In the genomic region with DNA sequence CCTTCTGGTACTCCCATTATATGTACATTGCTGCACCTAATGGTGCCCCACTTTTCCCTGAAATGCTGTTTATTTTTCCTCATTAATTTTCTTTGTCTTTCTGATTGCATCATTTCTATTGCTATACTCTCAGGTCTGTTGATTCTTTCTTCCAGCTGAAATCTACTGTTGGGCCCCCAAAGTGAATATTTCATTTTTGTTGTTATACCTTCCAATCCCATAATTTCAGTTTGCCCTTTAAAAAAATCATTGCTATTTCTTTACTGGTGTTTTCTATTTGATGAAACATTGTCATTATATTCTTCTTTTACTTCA, we compare ENCODE assay signal across 9 cellular contexts. TPM values are rescaled to one million over a fixed set of nuclear protein-coding genes. Genes with fewer than 3 reads are reported as not detected.
"Had no signal": no experiment of that assay in that cellular context is flagged by ENCODE, and none has a peak within 500 bp of the region (broad histone marks: within the 10 kb centered on the region; RNA-seq: fewer than 3 reads in every experiment).

No MANE protein-coding gene starts in this region.

- FAIRE-seq: G401.6, GM12878, GM12891, GM12892, GM18507, GM19239 had no signal

- ATAC-seq: GM12878 had no signal

- DNase-seq: GDM1, GF-D8 had no signal

- H3K4me3 ChIP-seq: GM12878 had no signal

RNA-seq across cellular contexts. Expression of a gene that starts 3.0 kb away (rescaled TPM):
- total RNA-seq: G401, GM12878 had no signal
- polyA plus RNA-seq: GM12878 had no signal
